ENCODE assay signal across 2 cellular contexts in genomic region chrX:152898442-152898841, GRCh38.
TF ChIP-seq lines count a peak whose summit lies in the region.

No MANE protein-coding gene starts in this region.

TF ChIP-seq in A549, 52 proteins besides CTCF, POLR2A, EP300 and RAD21:
- TF ChIP-seq, protein P1, sequence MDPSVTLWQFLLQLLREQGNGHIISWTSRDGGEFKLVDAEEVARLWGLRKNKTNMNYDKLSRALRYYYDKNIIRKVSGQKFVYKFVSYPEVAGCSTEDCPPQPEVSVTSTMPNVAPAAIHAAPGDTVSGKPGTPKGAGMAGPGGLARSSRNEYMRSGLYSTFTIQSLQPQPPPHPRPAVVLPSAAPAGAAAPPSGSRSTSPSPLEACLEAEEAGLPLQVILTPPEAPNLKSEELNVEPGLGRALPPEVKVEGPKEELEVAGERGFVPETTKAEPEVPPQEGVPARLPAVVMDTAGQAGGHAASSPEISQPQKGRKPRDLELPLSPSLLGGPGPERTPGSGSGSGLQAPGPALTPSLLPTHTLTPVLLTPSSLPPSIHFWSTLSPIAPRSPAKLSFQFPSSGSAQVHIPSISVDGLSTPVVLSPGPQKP (IDR thresholded peaks at IDR 0.05; ENCODE audit: low read depth, low read length): no peak
- TF ChIP-seq KDM1A (IDR thresholded peaks at IDR 0.05; ENCODE audit: low read depth): peak; percentile 59; the same call in 1 of the 2 replicates
- TF ChIP-seq ZC3H11A (IDR thresholded peaks at IDR 0.05): no peak

TF ChIP-seq in IMR-90, 13 proteins besides CTCF, POLR2A, EP300 and RAD21 (continued from another document):
- TF ChIP-seq, protein P2, sequence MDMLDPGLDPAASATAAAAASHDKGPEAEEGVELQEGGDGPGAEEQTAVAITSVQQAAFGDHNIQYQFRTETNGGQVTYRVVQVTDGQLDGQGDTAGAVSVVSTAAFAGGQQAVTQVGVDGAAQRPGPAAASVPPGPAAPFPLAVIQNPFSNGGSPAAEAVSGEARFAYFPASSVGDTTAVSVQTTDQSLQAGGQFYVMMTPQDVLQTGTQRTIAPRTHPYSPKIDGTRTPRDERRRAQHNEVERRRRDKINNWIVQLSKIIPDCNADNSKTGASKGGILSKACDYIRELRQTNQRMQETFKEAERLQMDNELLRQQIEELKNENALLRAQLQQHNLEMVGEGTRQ (IDR thresholded peaks at IDR 0.05; ENCODE audit: low read depth, low read length): no peak
- TF ChIP-seq BHLHE40 (IDR thresholded peaks at IDR 0.05; ENCODE audit: low read depth, low read length) (no peak), RCOR1 (IDR thresholded peaks at IDR 0.05; ENCODE audit: insufficient replicate concordance, low read length) (no peak), CHD1 (IDR thresholded peaks at IDR 0.05; ENCODE audit: low read depth, low read length) (no peak), MAFK (IDR thresholded peaks at IDR 0.05; ENCODE audit: low read depth, low read length) (no peak), MAZ (IDR thresholded peaks at IDR 0.05; ENCODE audit: borderline replicate concordance, low read depth, low read length) (no peak), CEBPB (IDR thresholded peaks at IDR 0.05; ENCODE audit: low read depth, low read length) (no peak), RFX5 (IDR thresholded peaks at IDR 0.05; ENCODE audit: low read depth, low read length) (no peak), FOS (IDR thresholded peaks at IDR 0.05; ENCODE audit: low read depth, low read length) (no peak)
- TF ChIP-seq, protein P1 (IDR thresholded peaks at IDR 0.05; ENCODE audit: borderline replicate concordance, low read depth, low read length): no peak
